ENCODE assay signal across 20 cellular contexts in the genomic region with DNA sequence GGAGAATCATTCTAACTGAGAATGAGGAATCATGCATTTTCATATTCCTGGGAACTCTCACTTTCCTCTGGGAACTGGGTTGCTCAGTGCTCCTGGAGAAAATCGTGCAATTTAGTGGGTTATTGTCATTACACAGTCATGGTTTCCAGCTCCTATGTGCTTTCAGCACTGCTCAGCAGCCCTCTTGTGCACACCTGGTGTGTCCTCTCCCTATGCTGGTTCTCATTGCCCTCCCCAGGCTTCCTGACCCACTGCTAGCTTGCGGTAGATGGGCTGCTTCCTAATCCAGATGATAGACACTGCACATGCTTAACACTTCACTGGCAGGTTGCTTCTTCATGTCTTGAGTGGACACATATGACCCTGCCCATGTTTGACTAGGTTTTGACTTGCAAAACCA. TPM values are rescaled to one million over a fixed set of nuclear protein-coding genes. Genes with fewer than 3 reads are reported as not detected.
DNase-seq lines count a peak whose midpoint lies in the region; ATAC-seq, FAIRE-seq and TF ChIP-seq lines count a peak whose summit lies in the region.
"Had no signal": no experiment of that assay in that cellular context is flagged by ENCODE, and none has a peak within 500 bp of the region (broad histone marks: within the 10 kb centered on the region; RNA-seq: fewer than 3 reads in every experiment).

No MANE protein-coding gene starts in this region.

- H4K8ac ChIP-seq in H1 (ENCODE audit: extremely low read depth, insufficient read depth, low read length): 0 out of 2 replicates have a peak overlapping the region, but pooled peaks have one; percentile 57

- H3K4me3 Mint-ChIP-seq in GM23338: no peak overlapping the region
- H3K4me3 Mint-ChIP-seq: CD8-positive, alpha-beta T cell; IgD-negative memory B cell had no signal

- H3K9ac ChIP-seq in Karpas-422 (ENCODE audit: low read length) (no peak overlapping the region), H1 (replicated peaks in 1 of 4; ENCODE audit: extremely low read depth in 1 of 4, low read depth in 3 of 4, low read length in 3 of 4) (no peak overlapping the region), smooth muscle cell (ENCODE audit: low read depth) (no peak overlapping the region)

- no peak overlapping the region for H3K23ac ChIP-seq in H1 (ENCODE audit: insufficient read length)

- H3K27me3 Mint-ChIP-seq in GM23338 (ENCODE audit: insufficient read depth, low read depth, poor library complexity): no peaks in the 10 kb centered on the region

- H2AFZ ChIP-seq in GM23338 (no peak overlapping the region), Karpas-422 (ENCODE audit: low read length) (no peak overlapping the region), H1 (ENCODE audit: low read length) (no peak overlapping the region), smooth muscle cell (ENCODE audit: low read depth) (no peak overlapping the region)

- H3K9me3 ChIP-seq in Karpas-422 (ENCODE audit: low read length) (no peaks in the 10 kb centered on the region), H1 (ENCODE audit: insufficient read depth in 2 of 2, low read depth in 1 of 2, low read length in 1 of 2) (no peaks in the 10 kb centered on the region), smooth muscle cell (replicated peaks; ENCODE audit: low read depth) (no peaks in the 10 kb centered on the region)
- H3K9me3 ChIP-seq: BE2C had no signal

- WGBS in H1 (ENCODE audit: extremely low coverage in 1 of 2, insufficient coverage in 1 of 2, insufficient read length in 1 of 2, insufficient replicate concordance in 2 of 2, low coverage in 1 of 2, low lambda C conversion rate in 2 of 2, missing lambda C conversion rate in 1 of 2), 2 experiments: 75% methylated on average over 2 of the region's 2 CpGs; no CpG with 5 or more reads in 1 of the 2 experiments
- 90% methylated on average over 2 of the region's 2 CpGs for WGBS in smooth muscle cell (ENCODE audit: low lambda C conversion rate)

- no peaks in the 10 kb centered on the region; the same call in 1 of the 2 replicates for H3K79me1 ChIP-seq in H1 (ENCODE audit: low read depth, low read length)

- no peak overlapping the region for H3K14ac ChIP-seq in H1 (ENCODE audit: insufficient read length)

- H2AK5ac ChIP-seq in H1 (ENCODE audit: low read depth, low read length): no peak overlapping the region

- H3K18ac ChIP-seq in H1 (ENCODE audit: extremely low read depth, low read length): no peak overlapping the region

- H3K9me3 Mint-ChIP-seq in GM23338: no peaks in the 10 kb centered on the region
- H3K9me3 Mint-ChIP-seq: CD8-positive, alpha-beta T cell; IgD-negative memory B cell had no signal

- no peak for TF ChIP-seq EP300 in H1 (IDR thresholded peaks at IDR 0.05; ENCODE audit: borderline replicate concordance in 1 of 2, low read depth in 2 of 2, low read length in 2 of 2)

- H4K5ac ChIP-seq in H1 (ENCODE audit: insufficient read length, low read depth, low read length): no peak overlapping the region

- H4K20me1 ChIP-seq in GM23338 (replicated peaks; ENCODE audit: insufficient read depth): no peaks in the 10 kb centered on the region
- H4K20me1 ChIP-seq in Karpas-422 (ENCODE audit: insufficient read depth, low read depth, low read length): no peaks in the 10 kb centered on the region
- no peaks in the 10 kb centered on the region for H4K20me1 ChIP-seq in H1 (replicated peaks in 1 of 2; ENCODE audit: control insufficient read depth in 1 of 2, insufficient read depth in 2 of 2, low read length in 2 of 2)
- peaks cover 98% of the 10 kb centered on the region for H4K20me1 ChIP-seq in smooth muscle cell (ENCODE audit: low read depth)

- TF ChIP-seq RAD21 in H1 (IDR thresholded peaks at IDR 0.05 in 1 of 2, conservative IDR thresholded peaks at IDR 0.05 in 1 of 2; ENCODE audit: low read depth in 2 of 2, low read length in 2 of 2): no peak

- H3K79me2 ChIP-seq in GM23338 (replicated peaks; ENCODE audit: insufficient read depth) (peaks cover 29% of the 10 kb centered on the region), Karpas-422 (ENCODE audit: low read length) (no peaks in the 10 kb centered on the region), H1 (ENCODE audit: control insufficient read depth in 1 of 2, insufficient read depth in 2 of 2, low read length in 2 of 2) (peaks cover 0 to 11% of the 10 kb centered on the region in 2 experiments; a peak in 2 of 4 replicates), smooth muscle cell (ENCODE audit: low read depth) (peaks cover 100% of the 10 kb centered on the region)

- no peak overlapping the region for H3K4me2 ChIP-seq in GM23338
- no peak overlapping the region for H3K4me2 ChIP-seq in Karpas-422 (ENCODE audit: low read depth, low read length, poor library complexity, severe bottlenecking)
- H3K4me2 ChIP-seq in H1 (ENCODE audit: insufficient read depth in 1 of 2, low read depth in 2 of 2, low read length in 2 of 2): no peak overlapping the region
- peak overlapping the region; percentile 60 for H3K4me2 ChIP-seq in smooth muscle cell

- H3K27ac ChIP-seq in GM23338 (ENCODE audit: low read depth) (no peak overlapping the region), Karpas-422 (ENCODE audit: low read length) (no peak overlapping the region), H1 (ENCODE audit: low read depth, low read length) (no peak overlapping the region), smooth muscle cell (ENCODE audit: low read depth) (no peak overlapping the region)
- H3K27ac ChIP-seq: C4-2B had no signal

- H3K9me2 ChIP-seq in GM23338 (ENCODE audit: insufficient read depth) (0 out of 2 replicates have a peak, but pooled peaks cover 2% of the 10 kb centered on the region), Karpas-422 (replicated peaks; ENCODE audit: insufficient read depth, low read length) (no peaks in the 10 kb centered on the region)

- H3K36me3 Mint-ChIP-seq in GM23338 (ENCODE audit: low read depth): no peaks in the 10 kb centered on the region
- H3K36me3 Mint-ChIP-seq: CD8-positive, alpha-beta T cell; IgD-negative memory B cell had no signal

- no peak for TF ChIP-seq CTCF in GM23338 (conservative IDR thresholded peaks at IDR 0.05; ENCODE audit: low read depth in 2 of 2)
- no peak for TF ChIP-seq CTCF in H1 (IDR thresholded peaks at IDR 0.05; ENCODE audit: control extremely low read depth in 1 of 3, insufficient read depth in 1 of 3, low read depth in 1 of 3, low read length in 3 of 3)
- no peak for TF ChIP-seq CTCF in smooth muscle cell (IDR thresholded peaks at IDR 0.05; ENCODE audit: borderline replicate concordance, insufficient read depth, poor library complexity, severe bottlenecking)

- H3K23me2 ChIP-seq in H1 (ENCODE audit: low read depth, low read length): no peaks in the 10 kb centered on the region

- FAIRE-seq in H1 (lab: Jason Lieb, UNC) (no peak), GM19239 (lab: Jason Lieb, UNC) (no peak)
- FAIRE-seq: A204.1, D721Med had no signal

- peaks cover 32% of the 10 kb centered on the region for H3K4me1 ChIP-seq in GM23338 (ENCODE audit: insufficient read depth)
- H3K4me1 ChIP-seq in Karpas-422 (ENCODE audit: low read length): no peaks in the 10 kb centered on the region
- peaks cover 3 to 9% (median 5%) of the 10 kb centered on the region in 4 experiments; a peak in 4 of 7 replicates for H3K4me1 ChIP-seq in H1 (replicated peaks in 1 of 4; ENCODE audit: control insufficient read depth in 3 of 4, insufficient read depth in 4 of 4, low read length in 3 of 4)
- peaks cover 15% of the 10 kb centered on the region for H3K4me1 ChIP-seq in smooth muscle cell (ENCODE audit: low read depth)
- H3K4me1 ChIP-seq: BE2C had no signal

- H3F3A ChIP-seq in GM23338 (replicated peaks; ENCODE audit: low read depth) (no peaks in the 10 kb centered on the region), smooth muscle cell (ENCODE audit: low read depth) (peaks cover 7% of the 10 kb centered on the region)

- no peak overlapping the region for H2BK120ac ChIP-seq in H1 (replicated peaks; ENCODE audit: low read depth, low read length)

- POLR2A ChIA-PET in H1 (lab: Charles Lee; ENCODE audit: partially characterized antibody): no interaction called here

- H3K27ac Mint-ChIP-seq in GM23338: peak overlapping the region; percentile 85
- H3K27ac Mint-ChIP-seq: CD8-positive, alpha-beta T cell; IgD-negative memory B cell had no signal

- no peak overlapping the region for H2BK20ac ChIP-seq in H1 (ENCODE audit: low read length)

- H3K4me3 ChIP-seq in GM23338 (no peak overlapping the region), Karpas-422 (ENCODE audit: low read length) (no peak overlapping the region), H1 (ENCODE audit: extremely low read depth in 1 of 4, insufficient read depth in 2 of 4, low read depth in 3 of 4, low read length in 4 of 4) (no peak overlapping the region), smooth muscle cell (no peak overlapping the region)

- H2BK12ac ChIP-seq in H1 (ENCODE audit: low read depth, low read length): no peak overlapping the region

- H3K56ac ChIP-seq in H1 (replicated peaks; ENCODE audit: insufficient read length, low read depth, low read length): no peak overlapping the region

- ATAC-seq in GM23338 (peak; percentile 48; the same call in 2 of the 3 replicates), HG02798 (IDR thresholded peaks at IDR 0.05; ENCODE audit: poor library complexity, unreplicated experiment) (no peak)
- ATAC-seq: CD8-positive, alpha-beta T cell; HCT116 had no signal

- H3K36me3 ChIP-seq in GM23338 (ENCODE audit: insufficient read depth): no peaks in the 10 kb centered on the region
- no peaks in the 10 kb centered on the region for H3K36me3 ChIP-seq in Karpas-422 (ENCODE audit: insufficient read depth, low read length)
- H3K36me3 ChIP-seq in H1 (ENCODE audit: control insufficient read depth in 2 of 4, insufficient read depth in 4 of 4, low read length in 3 of 4): no peaks in the 10 kb centered on the region
- no peaks in the 10 kb centered on the region for H3K36me3 ChIP-seq in smooth muscle cell (ENCODE audit: low read depth)
- H3K36me3 ChIP-seq: BE2C had no signal

- H4K91ac ChIP-seq in H1 (replicated peaks; ENCODE audit: insufficient read length, low read length): peak overlapping the region; percentile 34

- DNase-seq in GM23338 (ENCODE audit: low spot score) (no peak), Karpas-422 (peak; percentile 17), H1 (ENCODE audit: low read depth in 1 of 2, low spot score in 2 of 2) (no peak), smooth muscle cell (lab: John Stamatoyannopoulos, UW; ENCODE audit: unreplicated experiment) (no peak), nucleus accumbens (lab: John Stamatoyannopoulos, UW) (no peak), GM19239 (ENCODE audit: insufficient read length, low spot score) (no peak)
- DNase-seq: BE2C; CD8-positive, alpha-beta T cell; COR-L47; DMS153; DMS79 treated with DMSO at 0.1 percent for 48 hours; GDM1; KG1 had no signal

- H2BK5ac ChIP-seq in H1 (ENCODE audit: low read depth, low read length): no peak overlapping the region

- peaks cover 38% of the 10 kb centered on the region for H3K4me1 Mint-ChIP-seq in GM23338

- CTCF ChIA-PET in H1 (lab: Charles Lee; ENCODE audit: partially characterized antibody): interaction anchor here (1.3 kb wide), 1 partner anchor 13 kb away, joined by 4 read pairs; no protein-coding TSS in a partner anchor

- H3K4ac ChIP-seq in H1 (replicated peaks; ENCODE audit: insufficient read length, low read depth, low read length): no peak overlapping the region

- H3K27me3 ChIP-seq in GM23338 (ENCODE audit: insufficient read depth): no peaks in the 10 kb centered on the region
- no peaks in the 10 kb centered on the region for H3K27me3 ChIP-seq in Karpas-422 (ENCODE audit: low read length)
- H3K27me3 ChIP-seq in H1 (replicated peaks in 1 of 4; ENCODE audit: control insufficient read depth in 3 of 4, extremely low read depth in 1 of 4, insufficient read depth in 3 of 4, low read length in 3 of 4): no peaks in the 10 kb centered on the region
- no peaks in the 10 kb centered on the region for H3K27me3 ChIP-seq in smooth muscle cell (ENCODE audit: low read depth)
- H3K27me3 ChIP-seq: BE2C had no signal

- TF ChIP-seq POLR2A in H1 (IDR thresholded peaks at IDR 0.05; ENCODE audit: control extremely low read depth in 1 of 2, low read depth in 2 of 2, low read length in 2 of 2): no peak

- no peak overlapping the region for H2BK15ac ChIP-seq in H1 (ENCODE audit: low read length)

RNA-seq across cellular contexts. Expression of gene TMEM200A, which starts 39.7 kb away (rescaled TPM):
- total RNA-seq in GM23338 (2014; rRNA removed; shearing (Covaris generic)): 22.7 and 24.8 TPM in 2 replicates
- polyA plus RNA-seq in GM23338 (2016; fragmentation: Nextera tagmentation; extraction: Ambion mirVana) (6.7 and 7.1 TPM in 2 replicates), H1 (2011; rRNA removed) (3.8 and 6.2 TPM in 2 replicates), smooth muscle cell (71.0 and 84.7 TPM in 2 replicates)
- not detected in 2 replicates for total RNA-seq in Karpas-422 (2014; rRNA removed; shearing (Covaris generic); ENCODE audit: low replicate concordance)
- 12.9 and 13.9 TPM in 2 replicates for total RNA-seq in H1 (2021; fragmentation: NEBNext Ultra II Directional; extraction: Animal tissue kit (Norgen Biotek cat#: 25700))
- polyA plus RNA-seq in H1 (2011; cell fraction: cytosol; rRNA removed): 5.4 TPM
- 3.7 TPM for polyA plus RNA-seq in H1 (2011; cell fraction: nucleus; rRNA removed)
- 8.2 to 11.3 TPM (median 9.6 TPM) in 4 replicates for polyA plus RNA-seq in H1 (2012, experiment 1 of 2)
- polyA plus RNA-seq in H1 (2012, experiment 2 of 2): 1.9 TPM
- 14.7 TPM for polyA plus RNA-seq in H1 (2013, experiment 1 of 2)
- polyA plus RNA-seq in H1 (2013, experiment 2 of 2): 17.1 TPM
- polyA minus RNA-seq in H1 (2011; rRNA and poly(A)+ RNA removed): 8.6 and 10.5 TPM in 2 replicates
- polyA minus RNA-seq in H1 (2011; cell fraction: cytosol; rRNA and poly(A)+ RNA removed): 5.9 TPM
- 7.9 TPM for polyA minus RNA-seq in H1 (2011; cell fraction: nucleus; rRNA and poly(A)+ RNA removed)
- 116 and 126 TPM in 2 replicates for total RNA-seq in smooth muscle cell
- total RNA-seq: HT-29 had no signal

Comparison
In these comparisons a context has a peak if more than half of its experiments do, and no peak if none do; other contexts are left out.
1. RNA of gene TMEM200A, which starts 39.7 kb away (total RNA-seq): 116 to 126 TPM in smooth muscle cell, 22.7 to 24.8 TPM in GM23338 and 12.9 to 13.9 TPM in H1; not detected in Karpas-422; every median in the first group is over 10 times any median in the second.